9 cellular contexts compared by ENCODE assay signal in the genomic region with DNA sequence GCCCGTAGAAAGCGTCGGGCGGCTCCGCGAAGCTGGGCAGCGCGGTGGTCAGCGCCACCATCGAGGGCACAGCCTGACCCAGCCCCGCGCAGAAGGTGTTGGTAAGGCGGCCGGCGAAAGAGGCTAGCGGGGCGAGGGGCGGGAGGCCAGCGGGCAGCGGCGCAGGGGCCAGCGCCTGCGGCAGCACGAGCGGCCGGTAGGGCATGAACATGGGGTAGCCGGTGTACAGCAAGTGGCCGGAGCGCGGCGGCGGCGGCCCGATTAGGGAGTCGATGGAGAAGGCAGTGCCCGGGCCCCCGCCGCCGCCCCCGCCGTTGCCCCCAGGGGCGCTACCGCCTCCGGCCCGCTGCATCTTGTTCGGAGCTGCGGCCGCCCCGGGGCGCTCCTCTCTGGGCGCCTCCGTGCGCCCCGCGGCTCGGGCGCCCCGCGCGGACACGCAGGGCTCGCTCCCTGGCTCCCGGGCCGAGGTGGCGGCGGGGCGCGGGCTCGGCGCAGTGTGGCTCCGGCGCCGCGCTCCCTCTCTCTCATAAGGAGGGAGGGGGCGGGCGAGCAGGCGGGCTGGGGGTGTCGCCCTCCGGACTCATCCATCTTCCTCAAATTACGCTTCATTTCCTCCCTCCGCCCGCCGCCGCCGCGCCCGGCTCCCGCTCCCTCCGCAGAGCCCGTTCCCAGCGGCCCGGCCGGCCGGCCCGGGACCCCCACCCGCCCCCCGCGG. TPM values are rescaled to one million over a fixed set of nuclear protein-coding genes. Genes with fewer than 3 reads are reported as not detected.
DNase-seq lines count a peak whose midpoint lies in the region; ATAC-seq, FAIRE-seq and TF ChIP-seq lines count a peak whose summit lies in the region.
"Had no signal": no experiment of that assay in that cellular context is flagged by ENCODE, and none has a peak within 500 bp of the region (broad histone marks: within the 10 kb centered on the region; RNA-seq: fewer than 3 reads in every experiment).

A gene (minus strand): TSS at position 498 of the 715 bp plus-strand sequence. CDS start 146 bp downstream, at position 352.

- intact Hi-C loops in A673 (cut with micrococcal nuclease; ENCODE audit: unreplicated experiment), result no loop called here

- ATAC-seq in activated naive CD8-positive, alpha-beta T cell treated with anti-CD3 and anti-CD28 coated beads, Interleukin-2, amount 10 ng/mL, durations not matched to agents 7 days and 5 days (ENCODE audit: low read depth), result peak; percentile 35
- ATAC-seq in stimulated activated naive B cell treated with anti-CD40 and anti-IgM and Interleukin-4, amounts not matched to agents 10 μg/mL and 1 μg/mL and 100 μg/mL, for 72 hours (replicated peaks), result peak; percentile 41 to 50
- ATAC-seq in GM19328 (IDR thresholded peaks at IDR 0.05; ENCODE audit: unreplicated experiment), result no peak
- no peak for ATAC-seq in GM19351 (IDR thresholded peaks at IDR 0.05; ENCODE audit: unreplicated experiment)

- no peaks in the 10 kb centered on the region for H3K9me3 Mint-ChIP-seq in activated naive CD8-positive, alpha-beta T cell treated with anti-CD3 and anti-CD28 coated beads, Interleukin-2, amount 10 ng/mL, durations not matched to agents 7 days and 5 days
- H3K9me3 Mint-ChIP-seq in stimulated activated naive B cell treated with anti-CD40 and anti-IgM and Interleukin-4, amounts not matched to agents 10 μg/mL and 1 μg/mL and 100 μg/mL, for 72 hours, result no peaks in the 10 kb centered on the region

- peak within 1 kb of the TSS; percentile 46 for H3K4me3 ChIP-seq in A673 (ENCODE audit: low read depth, low read length, poor library complexity, severe bottlenecking)

- peaks cover 8% of the 10 kb centered on the region for H3K4me1 ChIP-seq in A673 (ENCODE audit: insufficient read depth, low read length, poor library complexity, severe bottlenecking)

- H3K27me3 ChIP-seq in A673 (replicated peaks; ENCODE audit: insufficient read depth, low read depth, low read length, poor library complexity), result peaks cover 71% of the 10 kb centered on the region

- no peaks in the 10 kb centered on the region for H3K9me3 ChIP-seq in A673 (ENCODE audit: low read depth, low read length, poor library complexity, severe bottlenecking)

- no TSS peak for BruUV-seq in A673 (replicated peaks; lab: Mats Ljungman, UMichigan)

- TF ChIP-seq CTCF in A673 (conservative IDR thresholded peaks at IDR 0.05; ENCODE audit: low read depth, low read length), result no peak

- POLR2A ChIA-PET in A673 (lab: Charles Lee; ENCODE audit: low non-redundant PET), result no interaction called here
- POLR2A ChIA-PET in activated naive CD8-positive, alpha-beta T cell treated with anti-CD3 and anti-CD28 coated beads, Interleukin-2, amount 10 ng/mL, durations not matched to agents 7 days and 5 days (lab: Charles Lee), result no interaction called here

- FAIRE-seq in HTR-8/SVneo (lab: Jason Lieb, UNC), result no peak
- FAIRE-seq: GM18507 had no signal

- no peak within 1 kb of the TSS for H3K27ac ChIP-seq in A673 (ENCODE audit: low read depth, low read length, poor library complexity, severe bottlenecking)

- H3K27me3 Mint-ChIP-seq in activated naive CD8-positive, alpha-beta T cell treated with anti-CD3 and anti-CD28 coated beads, Interleukin-2, amount 10 ng/mL, durations not matched to agents 7 days and 5 days, result peaks cover 39% of the 10 kb centered on the region
- H3K27me3 Mint-ChIP-seq in stimulated activated naive B cell treated with anti-CD40 and anti-IgM and Interleukin-4, amounts not matched to agents 10 μg/mL and 1 μg/mL and 100 μg/mL, for 72 hours, result peaks cover 29 to 51% of the 10 kb centered on the region in 2 donors

- DNase-seq in A673 (ENCODE audit: low spot score) (peak; percentile 14), HTR-8/SVneo (ENCODE audit: insufficient read length, low spot score) (peak; percentile 24), iPS-NIHi11 (ENCODE audit: low spot score) (peak; percentile 72), amniotic stem cell (lab: John Stamatoyannopoulos, UW) (no peak)
- DNase-seq in activated naive CD8-positive, alpha-beta T cell treated with anti-CD3 and anti-CD28 coated beads, Interleukin-2, amount 10 ng/mL, durations not matched to agents 7 days and 5 days, result no peak
- no peak for DNase-seq in stimulated activated naive B cell treated with anti-CD40 and anti-IgM and Interleukin-4, amounts not matched to agents 10 μg/mL and 1 μg/mL and 100 μg/mL, for 72 hours

- no peaks in the 10 kb centered on the region for H3K36me3 ChIP-seq in A673 (ENCODE audit: insufficient read depth, low read length, poor library complexity, severe bottlenecking)

- CTCF ChIA-PET in A673 (lab: Charles Lee), result interaction anchor here (0.6 to 1.4 kb wide), 3 partner anchors 20 to 230 kb away, joined by 3 to 9 read pairs (median 4); no protein-coding TSS in a partner anchor

- no peak within 1 kb of the TSS for H3K27ac Mint-ChIP-seq in activated naive CD8-positive, alpha-beta T cell treated with anti-CD3 and anti-CD28 coated beads, Interleukin-2, amount 10 ng/mL, durations not matched to agents 7 days and 5 days
- no peak within 1 kb of the TSS for H3K27ac Mint-ChIP-seq in stimulated activated naive B cell treated with anti-CD40 and anti-IgM and Interleukin-4, amounts not matched to agents 10 μg/mL and 1 μg/mL and 100 μg/mL, for 72 hours

- H3K36me3 Mint-ChIP-seq in activated naive CD8-positive, alpha-beta T cell treated with anti-CD3 and anti-CD28 coated beads, Interleukin-2, amount 10 ng/mL, durations not matched to agents 7 days and 5 days, result peaks cover 2% of the 10 kb centered on the region
- H3K36me3 Mint-ChIP-seq in stimulated activated naive B cell treated with anti-CD40 and anti-IgM and Interleukin-4, amounts not matched to agents 10 μg/mL and 1 μg/mL and 100 μg/mL, for 72 hours, result no peaks in the 10 kb centered on the region

- peaks cover 6% of the 10 kb centered on the region for H3K4me1 Mint-ChIP-seq in activated naive CD8-positive, alpha-beta T cell treated with anti-CD3 and anti-CD28 coated beads, Interleukin-2, amount 10 ng/mL, durations not matched to agents 7 days and 5 days
- H3K4me1 Mint-ChIP-seq in stimulated activated naive B cell treated with anti-CD40 and anti-IgM and Interleukin-4, amounts not matched to agents 10 μg/mL and 1 μg/mL and 100 μg/mL, for 72 hours, result peaks cover 11 to 21% of the 10 kb centered on the region in 2 donors

- H3K4me3 Mint-ChIP-seq in activated naive CD8-positive, alpha-beta T cell treated with anti-CD3 and anti-CD28 coated beads, Interleukin-2, amount 10 ng/mL, durations not matched to agents 7 days and 5 days, result peak within 1 kb of the TSS; percentile 45
- H3K4me3 Mint-ChIP-seq in stimulated activated naive B cell treated with anti-CD40 and anti-IgM and Interleukin-4, amounts not matched to agents 10 μg/mL and 1 μg/mL and 100 μg/mL, for 72 hours, result peak within 1 kb of the TSS; percentile 58 to 75

RNA-seq across cellular contexts. Expression of the gene that starts here (rescaled TPM):
- total RNA-seq in A673 (2021), result not detected in 2 replicates
- total RNA-seq in activated naive CD8-positive, alpha-beta T cell treated with anti-CD3 and anti-CD28 coated beads, Interleukin-2, amount 10 ng/mL, durations not matched to agents 7 days and 5 days, result not detected

Comparison
In these comparisons a context has a peak if more than half of its experiments do, and no peak if none do; other contexts are left out.
1. Peak in DNase-seq and H3K4me3 ChIP-seq in A673; RNA of the gene not detected or under 1 TPM.
2. Peak in ATAC-seq in activated naive CD8-positive, alpha-beta T cell treated with anti-CD3 and anti-CD28 coated beads, Interleukin-2, amount 10 ng/mL, durations not matched to agents 7 days and 5 days; RNA of the gene not detected or under 1 TPM.
3. DNase-seq: peak in HTR-8/SVneo (single experiment) and iPS-NIHi11 (single experiment); none in activated naive CD8-positive, alpha-beta T cell treated with anti-CD3 and anti-CD28 coated beads, Interleukin-2, amount 10 ng/mL, durations not matched to agents 7 days and 5 days (single experiment), stimulated activated naive B cell treated with anti-CD40 and anti-IgM and Interleukin-4, amounts not matched to agents 10 μg/mL and 1 μg/mL and 100 μg/mL, for 72 hours (single experiment) and amniotic stem cell (single experiment).
4. ATAC-seq: peak in stimulated activated naive B cell treated with anti-CD40 and anti-IgM and Interleukin-4, amounts not matched to agents 10 μg/mL and 1 μg/mL and 100 μg/mL, for 72 hours (2 of 2); none in GM19328 (single experiment) and GM19351 (single experiment).